1 cellular context compared by ENCODE assay signal in genomic region chr2:238320648-238321281, GRCh38.
A peak's percentile ranks its signal among the peaks of the same experiment; 100 is the strongest.
TF ChIP-seq lines count a peak whose summit lies in the region.

No MANE protein-coding gene starts in this region.

TF ChIP-seq in K562, 482 proteins besides CTCF, POLR2A, EP300 and RAD21 (continued from another document):
- TF ChIP-seq ZNF407 (IDR thresholded peaks at IDR 0.05; ENCODE audit: low read depth) (no peak), GATA2 (CRISPR knock-in tag; IDR thresholded peaks at IDR 0.05) (no peak), ASH1L (IDR thresholded peaks at IDR 0.05; ENCODE audit: borderline replicate concordance, low read depth, partially characterized antibody) (no peak), XRCC5 (IDR thresholded peaks at IDR 0.05; ENCODE audit: low read depth, low read length) (no peak), ZNF76 (CRISPR knock-in tag; IDR thresholded peaks at IDR 0.05; ENCODE audit: borderline replicate concordance) (no peak), FIP1L1 (IDR thresholded peaks at IDR 0.05; ENCODE audit: low read depth, low read length, poor library complexity, severe bottlenecking) (peak; percentile 11), PHF8 (IDR thresholded peaks at IDR 0.05; ENCODE audit: borderline replicate concordance, low read length) (peak; percentile 49; the same call in 1 of the 2 replicates), KDM1A (IDR thresholded peaks at IDR 0.05) (no peak), RBBP5 (IDR thresholded peaks at IDR 0.05; ENCODE audit: borderline replicate concordance, insufficient read depth, low read length, poor library complexity, severe bottlenecking) (peak; percentile 41), PHTF2 (CRISPR knock-in tag; IDR thresholded peaks at IDR 0.05) (no peak), SMARCE1 (IDR thresholded peaks at IDR 0.05) (no peak), ZFX (CRISPR knock-in tag; IDR thresholded peaks at IDR 0.05) (peak; percentile 39), NR1H2 (CRISPR knock-in tag; IDR thresholded peaks at IDR 0.05) (no peak), SIN3A (IDR thresholded peaks at IDR 0.05; ENCODE audit: borderline replicate concordance in 2 of 2, control insufficient read depth in 1 of 2, low read depth in 2 of 2, low read length in 2 of 2) (peak in 1 of 2 experiments; percentile 1; a peak in 1 of 4 replicates), JUNB (CRISPR knock-in tag; conservative IDR thresholded peaks at IDR 0.05) (no peak)
